ENCODE assay signal across 8 cellular contexts in the genomic region with DNA sequence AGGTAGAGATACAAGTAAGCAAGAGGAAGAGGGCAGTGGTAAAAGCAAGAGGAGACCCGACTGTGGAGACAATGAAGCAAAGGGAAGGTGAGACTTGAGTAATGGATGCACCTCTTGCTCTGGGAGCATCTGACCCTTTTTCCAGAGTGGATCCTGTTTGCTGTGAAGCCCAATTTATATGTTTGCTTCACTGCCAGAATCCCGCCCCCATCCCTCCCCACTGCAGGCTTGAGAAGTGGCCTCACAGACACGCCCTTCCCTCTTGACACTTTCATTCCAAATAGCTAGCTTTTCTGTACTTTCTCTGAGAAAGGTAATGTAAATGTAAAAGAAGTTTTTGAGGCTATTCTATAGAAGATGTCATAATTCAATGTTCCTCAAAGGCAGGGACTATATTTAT. TPM values are rescaled to one million over a fixed set of nuclear protein-coding genes. Genes with fewer than 3 reads are reported as not detected.
DNase-seq lines count a peak whose midpoint lies in the region; ATAC-seq, FAIRE-seq and TF ChIP-seq lines count a peak whose summit lies in the region.

No MANE protein-coding gene starts in this region.

- peaks cover 6% of the 10 kb centered on the region for H3K36me3 ChIP-seq in osteoblast (ENCODE audit: insufficient read depth, low read length)

- H3K4me1 ChIP-seq in osteoblast (ENCODE audit: insufficient read depth, low read length), result peaks cover 14% of the 10 kb centered on the region

- peak; percentile 29 for DNase-seq in ELF-1 (ENCODE audit: low read depth, low spot score)
- peak; percentile 53 for DNase-seq in NCI-H2227 (lab: John Stamatoyannopoulos, UW; ENCODE audit: unreplicated experiment)
- no peak for DNase-seq in dorsolateral prefrontal cortex
- DNase-seq in osteoblast (ENCODE audit: insufficient read length, low spot score, missing footprints), result no peak
- no peak for DNase-seq in putamen (ENCODE audit: low spot score)
- no peak for DNase-seq in urothelium cell line (ENCODE audit: low spot score)

- H3K27ac ChIP-seq in dorsolateral prefrontal cortex (peak overlapping the region in 12 of 59 donors; percentile 46 to 85 (median 68)), osteoblast (ENCODE audit: low read depth, low read length) (no peak overlapping the region)

- H2AFZ ChIP-seq in osteoblast (ENCODE audit: low read length), result peak overlapping the region; percentile 79

- intact Hi-C loops in dorsolateral prefrontal cortex (cut with DNase I), result no loop called here

- peaks cover 4% of the 10 kb centered on the region for H4K20me1 ChIP-seq in osteoblast (ENCODE audit: insufficient read depth, low read length)

- H3K79me2 ChIP-seq in osteoblast (ENCODE audit: insufficient read depth, low read length), result peaks cover 32% of the 10 kb centered on the region

- no peak for FAIRE-seq in urothelium cell line (lab: Jason Lieb, UNC)

- H3K4me2 ChIP-seq in osteoblast (ENCODE audit: insufficient read depth, low read length), result peak overlapping the region; percentile 91

- H3K4me3 ChIP-seq in dorsolateral prefrontal cortex (peak overlapping the region in 56 of 59 donors; percentile 47 to 81 (median 71)), osteoblast (ENCODE audit: insufficient read depth, low read length) (peak overlapping the region; percentile 88)

- H3K9me3 ChIP-seq in osteoblast (ENCODE audit: low read depth, low read length), result no peaks in the 10 kb centered on the region

- ATAC-seq in HG02678 (IDR thresholded peaks at IDR 0.05; ENCODE audit: unreplicated experiment) (no peak), HG03520 (IDR thresholded peaks at IDR 0.05; ENCODE audit: unreplicated experiment) (no peak)

- no peak for TF ChIP-seq CTCF in dorsolateral prefrontal cortex (IDR thresholded peaks at IDR 0.05 in 54 of 56, conservative IDR thresholded peaks at IDR 0.05 in 2 of 56; ENCODE audit: low read depth in 1 of 56, partially characterized antibody in 56 of 56)
- TF ChIP-seq CTCF in osteoblast (IDR thresholded peaks at IDR 0.05; ENCODE audit: extremely low read depth, low read depth, low read length), result no peak

- peaks cover 0 to 24% (median 0%) of the 10 kb centered on the region in 45 donors for H3K27me3 ChIP-seq in dorsolateral prefrontal cortex
- H3K27me3 ChIP-seq in osteoblast (ENCODE audit: insufficient read depth, low read length), result peaks cover 5% of the 10 kb centered on the region

RNA-seq across cellular contexts. Expression of a gene that starts 0.7 kb away (rescaled TPM):
- 100 to 1,000 TPM in 119 of 120 experiments, 10 to 100 TPM in 1; 89.4 to 276 (median 195) TPM for total RNA-seq in dorsolateral prefrontal cortex
- total RNA-seq in osteoblast, result 64.8 and 81.0 TPM in 2 replicates

RNA-seq across cellular contexts. Expression of a gene that starts 12.6 kb away (rescaled TPM):
- total RNA-seq in dorsolateral prefrontal cortex, result 10 to 100 TPM in 119 of 120 experiments, 1 to 10 TPM in 1; 8.3 to 29.6 (median 18.5) TPM
- 23.9 and 27.4 TPM in 2 replicates for total RNA-seq in osteoblast

RNA-seq across cellular contexts. Expression of a gene that starts 38.8 kb away (rescaled TPM):
- total RNA-seq in dorsolateral prefrontal cortex (10 to 100 TPM; 36.8 to 80.8 (median 58.2) TPM), osteoblast (35.5 and 35.9 TPM in 2 replicates)

Comparison
In these comparisons a context has a peak if more than half of its experiments do, and no peak if none do; other contexts are left out.
1. DNase-seq: peak in ELF-1 (single experiment) and NCI-H2227 (single experiment); none in dorsolateral prefrontal cortex (0 of 10), osteoblast (single experiment), putamen (single experiment) and urothelium cell line (single experiment).